ENCODE assay signal across 1 cellular context in the genomic region with DNA sequence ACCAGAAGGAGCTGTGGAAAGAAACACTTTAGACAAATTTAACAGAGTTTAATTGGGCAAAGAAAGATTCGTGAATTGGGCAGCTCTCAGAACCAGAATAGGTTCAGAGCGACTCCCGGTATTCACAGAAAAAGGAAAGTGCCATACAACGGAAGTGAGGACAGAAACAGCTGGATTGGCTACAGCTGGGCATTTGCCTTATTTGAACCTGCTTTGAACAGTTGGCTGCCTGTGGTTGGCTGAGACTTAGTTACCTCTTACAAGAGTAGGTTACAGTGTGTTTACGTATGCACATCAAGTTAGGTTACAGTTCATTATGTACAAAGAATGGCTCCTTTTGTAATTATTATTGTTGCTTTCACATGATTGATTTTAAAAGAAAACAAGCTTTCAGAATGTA.
TF ChIP-seq lines count a peak whose summit lies in the region.

No MANE protein-coding gene starts in this region.

TF ChIP-seq in GM23338, 12 proteins besides CTCF, POLR2A, EP300 and RAD21 (continued from another document):
- TF ChIP-seq, protein P1, sequence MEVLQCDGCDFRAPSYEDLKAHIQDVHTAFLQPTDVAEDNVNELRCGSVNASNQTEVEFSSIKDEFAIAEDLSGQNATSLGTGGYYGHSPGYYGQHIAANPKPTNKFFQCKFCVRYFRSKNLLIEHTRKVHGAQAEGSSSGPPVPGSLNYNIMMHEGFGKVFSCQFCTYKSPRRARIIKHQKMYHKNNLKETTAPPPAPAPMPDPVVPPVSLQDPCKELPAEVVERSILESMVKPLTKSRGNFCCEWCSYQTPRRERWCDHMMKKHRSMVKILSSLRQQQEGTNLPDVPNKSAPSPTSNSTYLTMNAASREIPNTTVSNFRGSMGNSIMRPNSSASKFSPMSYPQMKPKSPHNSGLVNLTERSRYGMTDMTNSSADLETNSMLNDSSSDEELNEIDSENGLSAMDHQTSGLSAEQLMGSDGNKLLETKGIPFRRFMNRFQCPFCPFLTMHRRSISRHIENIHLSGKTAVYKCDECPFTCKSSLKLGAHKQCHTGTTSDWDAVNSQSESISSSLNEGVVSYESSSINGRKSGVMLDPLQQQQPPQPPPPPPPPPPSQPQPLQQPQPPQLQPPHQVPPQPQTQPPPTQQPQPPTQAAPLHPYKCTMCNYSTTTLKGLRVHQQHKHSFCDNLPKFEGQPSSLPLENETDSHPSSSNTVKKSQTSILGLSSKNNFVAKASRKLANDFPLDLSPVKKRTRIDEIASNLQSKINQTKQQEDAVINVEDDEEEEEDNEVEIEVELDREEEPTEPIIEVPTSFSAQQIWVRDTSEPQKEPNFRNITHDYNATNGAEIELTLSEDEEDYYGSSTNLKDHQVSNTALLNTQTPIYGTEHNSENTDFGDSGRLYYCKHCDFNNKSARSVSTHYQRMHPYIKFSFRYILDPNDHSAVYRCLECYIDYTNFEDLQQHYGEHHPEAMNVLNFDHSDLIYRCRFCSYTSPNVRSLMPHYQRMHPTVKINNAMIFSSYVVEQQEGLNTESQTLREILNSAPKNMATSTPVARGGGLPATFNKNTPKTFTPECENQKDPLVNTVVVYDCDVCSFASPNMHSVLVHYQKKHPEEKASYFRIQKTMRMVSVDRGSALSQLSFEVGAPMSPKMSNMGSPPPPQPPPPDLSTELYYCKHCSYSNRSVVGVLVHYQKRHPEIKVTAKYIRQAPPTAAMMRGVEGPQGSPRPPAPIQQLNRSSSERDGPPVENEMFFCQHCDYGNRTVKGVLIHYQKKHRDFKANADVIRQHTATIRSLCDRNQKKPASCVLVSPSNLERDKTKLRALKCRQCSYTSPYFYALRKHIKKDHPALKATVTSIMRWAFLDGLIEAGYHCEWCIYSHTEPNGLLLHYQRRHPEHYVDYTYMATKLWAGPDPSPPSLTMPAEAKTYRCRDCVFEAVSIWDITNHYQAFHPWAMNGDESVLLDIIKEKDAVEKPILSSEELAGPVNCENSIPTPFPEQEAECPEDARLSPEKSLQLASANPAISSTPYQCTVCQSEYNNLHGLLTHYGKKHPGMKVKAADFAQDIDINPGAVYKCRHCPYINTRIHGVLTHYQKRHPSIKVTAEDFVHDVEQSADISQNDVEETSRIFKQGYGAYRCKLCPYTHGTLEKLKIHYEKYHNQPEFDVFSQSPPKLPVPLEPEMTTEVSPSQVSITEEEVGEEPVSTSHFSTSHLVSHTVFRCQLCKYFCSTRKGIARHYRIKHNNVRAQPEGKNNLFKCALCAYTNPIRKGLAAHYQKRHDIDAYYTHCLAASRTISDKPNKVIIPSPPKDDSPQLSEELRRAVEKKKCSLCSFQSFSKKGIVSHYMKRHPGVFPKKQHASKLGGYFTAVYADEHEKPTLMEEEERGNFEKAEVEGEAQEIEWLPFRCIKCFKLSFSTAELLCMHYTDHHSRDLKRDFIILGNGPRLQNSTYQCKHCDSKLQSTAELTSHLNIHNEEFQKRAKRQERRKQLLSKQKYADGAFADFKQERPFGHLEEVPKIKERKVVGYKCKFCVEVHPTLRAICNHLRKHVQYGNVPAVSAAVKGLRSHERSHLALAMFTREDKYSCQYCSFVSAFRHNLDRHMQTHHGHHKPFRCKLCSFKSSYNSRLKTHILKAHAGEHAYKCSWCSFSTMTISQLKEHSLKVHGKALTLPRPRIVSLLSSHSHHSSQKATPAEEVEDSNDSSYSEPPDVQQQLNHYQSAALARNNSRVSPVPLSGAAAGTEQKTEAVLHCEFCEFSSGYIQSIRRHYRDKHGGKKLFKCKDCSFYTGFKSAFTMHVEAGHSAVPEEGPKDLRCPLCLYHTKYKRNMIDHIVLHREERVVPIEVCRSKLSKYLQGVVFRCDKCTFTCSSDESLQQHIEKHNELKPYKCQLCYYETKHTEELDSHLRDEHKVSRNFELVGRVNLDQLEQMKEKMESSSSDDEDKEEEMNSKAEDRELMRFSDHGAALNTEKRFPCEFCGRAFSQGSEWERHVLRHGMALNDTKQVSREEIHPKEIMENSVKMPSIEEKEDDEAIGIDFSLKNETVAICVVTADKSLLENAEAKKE (CRISPR knock-in tag; IDR thresholded peaks at IDR 0.05), result no peak
TF ChIP-seq in GM23338: peak in this region for 0.
